Comparison of ENCODE assay signal across 1 cellular context in the genomic region with DNA sequence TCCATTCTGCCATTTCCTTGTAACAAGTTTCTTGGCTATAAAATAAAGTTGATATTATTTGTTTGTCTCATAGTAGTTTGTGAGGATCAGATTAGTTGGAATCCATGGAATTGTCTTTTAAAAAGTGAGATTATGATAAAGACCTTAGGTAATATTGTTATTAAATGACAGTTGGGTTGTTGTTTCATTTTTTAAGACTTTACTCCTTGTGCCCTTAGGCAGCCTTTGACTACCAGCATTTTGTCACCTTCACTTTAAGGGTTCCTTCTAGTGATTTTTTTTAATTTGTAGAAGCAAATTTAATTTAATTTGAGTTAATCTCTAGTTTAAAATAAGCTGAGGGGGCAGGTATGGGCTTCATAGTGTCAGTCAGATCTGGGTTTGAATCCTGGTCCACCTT.
TF ChIP-seq lines count a peak whose summit lies in the region.

No MANE protein-coding gene starts in this region.

TF ChIP-seq in endothelial cell of umbilical vein, 7 proteins besides CTCF, POLR2A, EP300 and RAD21:
- TF ChIP-seq FOS (IDR thresholded peaks at IDR 0.05; ENCODE audit: borderline replicate concordance, insufficient read depth, low read length), result no peak
- TF ChIP-seq, protein P1, sequence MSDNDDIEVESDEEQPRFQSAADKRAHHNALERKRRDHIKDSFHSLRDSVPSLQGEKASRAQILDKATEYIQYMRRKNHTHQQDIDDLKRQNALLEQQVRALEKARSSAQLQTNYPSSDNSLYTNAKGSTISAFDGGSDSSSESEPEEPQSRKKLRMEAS (IDR thresholded peaks at IDR 0.05; ENCODE audit: insufficient read depth, insufficient read length), result no peak
- no peak for TF ChIP-seq MYC (IDR thresholded peaks at IDR 0.05; ENCODE audit: low read depth, low read length)
